ENCODE assay signal across 1 cellular context in genomic region chr17:336110-337021, GRCh38.
TF ChIP-seq lines count a peak whose summit lies in the region.

No MANE protein-coding gene starts in this region.

TF ChIP-seq in IMR-90, 13 proteins besides CTCF, POLR2A, EP300 and RAD21 (continued from another document):
- TF ChIP-seq MAZ (IDR thresholded peaks at IDR 0.05; ENCODE audit: borderline replicate concordance, low read depth, low read length) (no peak), NFE2L2 (IDR thresholded peaks at IDR 0.05; ENCODE audit: low read depth, low read length) (no peak), CEBPB (IDR thresholded peaks at IDR 0.05; ENCODE audit: low read depth, low read length) (no peak), MXI1 (IDR thresholded peaks at IDR 0.05; ENCODE audit: borderline replicate concordance, low read depth, low read length) (no peak), SMC3 (IDR thresholded peaks at IDR 0.05; ENCODE audit: low read depth, low read length) (no peak), FOS (IDR thresholded peaks at IDR 0.05; ENCODE audit: low read depth, low read length) (no peak)
